Comparison of ENCODE assay signal across 17 cellular contexts in genomic region chr11:103281301-103281700, GRCh38.
DNase-seq lines count a peak whose midpoint lies in the region; ATAC-seq, FAIRE-seq and TF ChIP-seq lines count a peak whose summit lies in the region.
"Had no signal": no experiment of that assay in that cellular context is flagged by ENCODE, and none has a peak within 500 bp of the region (broad histone marks: within the 10 kb centered on the region; RNA-seq: fewer than 3 reads in every experiment).

No MANE protein-coding gene starts in this region.

- intact Hi-C loops in PC-3 (cut with micrococcal nuclease) (no loop called here), left lung (cut with DNase I) (no loop called here), kidney (cut with DNase I) (no loop called here)

- BruUV-seq in PC-3 (replicated peaks; lab: Mats Ljungman, UMichigan): no TSS peak

- CTCF ChIA-PET in SK-N-SH (lab: Yijun Ruan, JAX) (no interaction called here), PC-3 (lab: Charles Lee) (no interaction called here)

- DNase-seq in SK-N-SH (no peak), PC-3 (peak; percentile 54), foreskin keratinocyte (peak; percentile 26 to 52), DMS153 treated with DMSO at 0.1 percent for 48 hours (lab: John Stamatoyannopoulos, UW; ENCODE audit: unreplicated experiment) (no peak), NCI-H1092 treated with DMSO at 0.1 percent for 48 hours (lab: John Stamatoyannopoulos, UW) (no peak), left lung (no peak), kidney (no peak)
- DNase-seq: CD8-positive, alpha-beta memory T cell; Kasumi-1; NCI-H187 treated with DMSO at 0.1 percent for 48 hours; NCI-H345; NCI-H526 treated with DMSO at 0.1 percent for 48 hours; RPMI8226 had no signal

- no peak for TF ChIP-seq CTCF in SK-N-SH (IDR thresholded peaks at IDR 0.05)
- TF ChIP-seq CTCF in PC-3 (conservative IDR thresholded peaks at IDR 0.05; ENCODE audit: low read depth, low read length): no peak
- TF ChIP-seq CTCF in foreskin keratinocyte (conservative IDR thresholded peaks at IDR 0.05): no peak
- TF ChIP-seq CTCF in left lung (IDR thresholded peaks at IDR 0.05): no peak
- TF ChIP-seq CTCF in kidney (IDR thresholded peaks at IDR 0.05; ENCODE audit: borderline replicate concordance, extremely low read depth, insufficient read depth): no peak

- H2AFZ ChIP-seq in SK-N-SH (ENCODE audit: low read depth) (no peak overlapping the region), PC-3 (ENCODE audit: low read length) (no peak overlapping the region)

- H3F3A ChIP-seq in SK-N-SH (replicated peaks; ENCODE audit: insufficient read depth): no peaks in the 10 kb centered on the region
- no peaks in the 10 kb centered on the region for H3F3A ChIP-seq in PC-3 (ENCODE audit: low read length, unreplicated experiment)

- H3K27ac ChIP-seq in SK-N-SH (ENCODE audit: low read depth in 2 of 2, low read length in 1 of 2) (no peak overlapping the region), PC-3 (ENCODE audit: low read length) (no peak overlapping the region), foreskin keratinocyte (no peak overlapping the region), left lung (no peak overlapping the region), kidney (ENCODE audit: low read depth in 2 of 2, low read length in 2 of 2) (no peak overlapping the region)
- H3K27ac ChIP-seq: 22Rv1; BLaER1 treated with 17β-estradiol and CSF1 and Interleukin-3, amounts not matched to agents 10 nM and 100 nM had no signal

- H3K4me3 ChIP-seq in SK-N-SH (ENCODE audit: low read depth in 2 of 2, low read length in 1 of 2) (no peak overlapping the region), PC-3 (ENCODE audit: low read length) (no peak overlapping the region), left lung (no peak overlapping the region), kidney (ENCODE audit: low read length in 2 of 2) (no peak overlapping the region)
- H3K4me3 ChIP-seq: BLaER1 treated with 17β-estradiol and CSF1 and Interleukin-3, amounts not matched to agents 10 nM and 100 nM had no signal

- ATAC-seq in SK-N-SH treated with all-trans-retinoic acid at 6 μM for 48 hours (peak; percentile 36; the same call in 1 of the 3 replicates), PC-3 (no peak), foreskin keratinocyte (peak; percentile 63), left lung (no peak)

- H3K4me1 ChIP-seq in SK-N-SH (ENCODE audit: control insufficient read depth in 1 of 2, insufficient read depth in 2 of 2, low read depth in 1 of 2, low read length in 1 of 2) (no peaks in the 10 kb centered on the region; a peak in 2 of 4 replicates), PC-3 (ENCODE audit: insufficient read depth, low read length) (peaks cover 24% of the 10 kb centered on the region), foreskin keratinocyte (peaks cover 20% of the 10 kb centered on the region), left lung (no peaks in the 10 kb centered on the region), kidney (ENCODE audit: control insufficient read depth in 1 of 2, insufficient read depth in 1 of 2, low read depth in 1 of 2, low read length in 2 of 2) (no peaks in the 10 kb centered on the region)
- H3K4me1 ChIP-seq: BLaER1 treated with 17β-estradiol and CSF1 and Interleukin-3, amounts not matched to agents 10 nM and 100 nM had no signal

- FAIRE-seq in kidney (lab: Jason Lieb, UNC): no peak
- FAIRE-seq: H54 had no signal

- POLR2A ChIA-PET in SK-N-SH (lab: Yijun Ruan, JAX): no interaction called here
- POLR2A ChIA-PET in PC-3 (lab: Charles Lee; ENCODE audit: unreplicated experiment): no interaction called here

- H3K36me3 ChIP-seq in SK-N-SH (replicated peaks in 1 of 2; ENCODE audit: control insufficient read depth in 1 of 2, insufficient read depth in 2 of 2, low read length in 1 of 2) (peaks cover 16 to 34% of the 10 kb centered on the region in 2 experiments), PC-3 (ENCODE audit: low read depth, low read length) (no peaks in the 10 kb centered on the region; the same call in 1 of the 2 replicates), left lung (no peaks in the 10 kb centered on the region), kidney (ENCODE audit: control insufficient read depth in 1 of 2, insufficient read depth in 2 of 2, low read length in 2 of 2) (no peaks in the 10 kb centered on the region)

- H3K4me2 ChIP-seq in SK-N-SH (no peak overlapping the region), PC-3 (ENCODE audit: low read length) (0 out of 2 replicates have a peak overlapping the region, but pooled peaks have one; percentile 26)
- H3K4me2 ChIP-seq: BLaER1 treated with 17β-estradiol and CSF1 and Interleukin-3, amounts not matched to agents 10 nM and 100 nM had no signal

- H3K9me3 ChIP-seq in SK-N-SH (no peaks in the 10 kb centered on the region), PC-3 (ENCODE audit: low read length) (no peaks in the 10 kb centered on the region), left lung (no peaks in the 10 kb centered on the region), kidney (ENCODE audit: control insufficient read depth in 1 of 2, low read length in 2 of 2) (no peaks in the 10 kb centered on the region)
- H3K9me3 ChIP-seq: BLaER1 treated with 17β-estradiol and CSF1 and Interleukin-3, amounts not matched to agents 10 nM and 100 nM had no signal

- TF ChIP-seq RAD21 in SK-N-SH (IDR thresholded peaks at IDR 0.05; ENCODE audit: low read length): no peak

- H3K79me2 ChIP-seq in SK-N-SH (ENCODE audit: insufficient read depth) (no peaks in the 10 kb centered on the region), PC-3 (ENCODE audit: low read length) (no peaks in the 10 kb centered on the region)

- no peak overlapping the region for H3K9ac ChIP-seq in SK-N-SH
- no peak overlapping the region for H3K9ac ChIP-seq in PC-3 (ENCODE audit: low read length)
- H3K9ac ChIP-seq in kidney (ENCODE audit: low read length in 2 of 2): no peak overlapping the region
- H3K9ac ChIP-seq: BLaER1 treated with 17β-estradiol and CSF1 and Interleukin-3, amounts not matched to agents 10 nM and 100 nM had no signal

- 74% methylated on average over 1 of the region's 1 CpG for WGBS in SK-N-SH (ENCODE audit: low lambda C conversion rate)

- no peak for TF ChIP-seq EP300 in SK-N-SH (IDR thresholded peaks at IDR 0.05; ENCODE audit: borderline replicate concordance in 1 of 2, low read depth in 1 of 2, low read length in 1 of 2)

- H3K9me2 ChIP-seq in SK-N-SH: no peaks in the 10 kb centered on the region
- H3K9me2 ChIP-seq in PC-3 (replicated peaks; ENCODE audit: low read length): no peaks in the 10 kb centered on the region

- H3K27me3 ChIP-seq in SK-N-SH (ENCODE audit: insufficient read depth) (no peaks in the 10 kb centered on the region), PC-3 (ENCODE audit: low read length) (no peaks in the 10 kb centered on the region), foreskin keratinocyte (no peaks in the 10 kb centered on the region), left lung (no peaks in the 10 kb centered on the region)
- H3K27me3 ChIP-seq: BLaER1 treated with 17β-estradiol and CSF1 and Interleukin-3, amounts not matched to agents 10 nM and 100 nM had no signal

- H4K20me1 ChIP-seq in SK-N-SH (ENCODE audit: insufficient read depth): no peaks in the 10 kb centered on the region
- H4K20me1 ChIP-seq in PC-3 (ENCODE audit: low read length): no peaks in the 10 kb centered on the region
- H4K20me1 ChIP-seq: BLaER1 treated with 17β-estradiol and CSF1 and Interleukin-3, amounts not matched to agents 10 nM and 100 nM had no signal

TF ChIP-seq in SK-N-SH treated with all-trans-retinoic acid at 6 μM for 48 hours, 23 proteins besides CTCF, POLR2A, EP300 and RAD21 (continues in another document):
- TF ChIP-seq CSRNP3 (CRISPR knock-in tag; IDR thresholded peaks at IDR 0.05) (no peak), TCF4 (CRISPR knock-in tag; IDR thresholded peaks at IDR 0.05; ENCODE audit: borderline replicate concordance) (no peak), RARB (CRISPR knock-in tag; IDR thresholded peaks at IDR 0.05) (no peak)

TF ChIP-seq in SK-N-SH, 30 proteins besides CTCF, POLR2A, EP300 and RAD21:
- TF ChIP-seq SMC3 (IDR thresholded peaks at IDR 0.05; ENCODE audit: low read depth, low read length): no peak
- TF ChIP-seq POLR2AphosphoS5 (IDR thresholded peaks at IDR 0.05; ENCODE audit: low read depth, low read length): no peak
- TF ChIP-seq RXRA (IDR thresholded peaks at IDR 0.05; ENCODE audit: borderline replicate concordance, low read depth): no peak
- no peak for TF ChIP-seq CHD2 (IDR thresholded peaks at IDR 0.05; ENCODE audit: low read length, partially characterized antibody)
- no peak for TF ChIP-seq MXI1 (IDR thresholded peaks at IDR 0.05; ENCODE audit: low read depth, low read length)
- no peak for TF ChIP-seq USF2 (IDR thresholded peaks at IDR 0.05; ENCODE audit: borderline replicate concordance, low read depth, low read length)

Comparison
In these comparisons a context has a peak if more than half of its experiments do, and no peak if none do; other contexts are left out.
1. ATAC-seq: peak in SK-N-SH treated with all-trans-retinoic acid at 6 μM for 48 hours (single experiment) and foreskin keratinocyte (single experiment); none in PC-3 (single experiment) and left lung (single experiment).
2. DNase-seq: peak in PC-3 (single experiment) and foreskin keratinocyte (2 of 2); none in SK-N-SH (single experiment), DMS153 treated with DMSO at 0.1 percent for 48 hours (single experiment), NCI-H1092 treated with DMSO at 0.1 percent for 48 hours (single experiment), left lung (0 of 2) and kidney (single experiment).